1 cellular context compared by ENCODE assay signal in genomic region chr22:38177926-38178604, GRCh38.
TF ChIP-seq lines count a peak whose summit lies in the region.

No MANE protein-coding gene starts in this region.

TF ChIP-seq in HepG2, 621 proteins besides CTCF, POLR2A, EP300 and RAD21 (continued from another document and continues in another):
- TF ChIP-seq AKNA (CRISPR knock-in tag; IDR thresholded peaks at IDR 0.05; ENCODE audit: borderline replicate concordance) (no peak), ZNF629 (CRISPR knock-in tag; conservative IDR thresholded peaks at IDR 0.05) (no peak), ZNF136 (CRISPR knock-in tag; IDR thresholded peaks at IDR 0.05; ENCODE audit: low read depth) (0 out of 2 replicates have a peak, but pooled peaks have one; percentile 56), LRRFIP1 (CRISPR knock-in tag; conservative IDR thresholded peaks at IDR 0.05) (no peak), ZNF513 (CRISPR knock-in tag; conservative IDR thresholded peaks at IDR 0.05) (no peak), DRAP1 (CRISPR knock-in tag; IDR thresholded peaks at IDR 0.05) (peak; percentile 39; the same call in 1 of the 2 replicates), NPAS2 (CRISPR knock-in tag; IDR thresholded peaks at IDR 0.05; ENCODE audit: borderline replicate concordance) (no peak), SOX5 (CRISPR knock-in tag; IDR thresholded peaks at IDR 0.05; ENCODE audit: borderline replicate concordance) (peak; percentile 100), CREM (IDR thresholded peaks at IDR 0.05) (peak; percentile 62; the same call in 1 of the 2 replicates), CREM (CRISPR knock-in tag; IDR thresholded peaks at IDR 0.05) (no peak), GLI4 (CRISPR knock-in tag; IDR thresholded peaks at IDR 0.05; ENCODE audit: borderline replicate concordance) (no peak), ZNF224 (CRISPR knock-in tag; IDR thresholded peaks at IDR 0.05) (0 out of 2 replicates have a peak, but pooled peaks have one; percentile 26), ZMYM4 (CRISPR knock-in tag; IDR thresholded peaks at IDR 0.05) (peak; percentile 45; the same call in 1 of the 2 replicates), TFDP1 (CRISPR knock-in tag; IDR thresholded peaks at IDR 0.05; ENCODE audit: borderline replicate concordance) (no peak), ZNF766 (CRISPR knock-in tag; IDR thresholded peaks at IDR 0.05; ENCODE audit: borderline replicate concordance) (no peak), RFXANK (CRISPR knock-in tag; IDR thresholded peaks at IDR 0.05) (no peak), NBN (conservative IDR thresholded peaks at IDR 0.05) (no peak), ZNF512B (CRISPR knock-in tag; IDR thresholded peaks at IDR 0.05; ENCODE audit: borderline replicate concordance) (no peak), SRF (IDR thresholded peaks at IDR 0.05; ENCODE audit: low read depth, low read length) (no peak), MAFK (conservative IDR thresholded peaks at IDR 0.05 in 1 of 2, IDR thresholded peaks at IDR 0.05 in 1 of 2; ENCODE audit: low read length in 2 of 2) (no peak), ZNF451 (CRISPR knock-in tag; IDR thresholded peaks at IDR 0.05) (peak; percentile 39; the same call in 1 of the 2 replicates), ZNF557 (CRISPR knock-in tag; IDR thresholded peaks at IDR 0.05) (no peak), ZSCAN25 (CRISPR knock-in tag; IDR thresholded peaks at IDR 0.05) (peak; percentile 83), ZMYM2 (CRISPR knock-in tag; IDR thresholded peaks at IDR 0.05) (peak; percentile 97), ZNF430 (CRISPR knock-in tag; IDR thresholded peaks at IDR 0.05) (peak; percentile 69; the same call in 1 of the 2 replicates), ZNF710 (CRISPR knock-in tag; IDR thresholded peaks at IDR 0.05; ENCODE audit: borderline replicate concordance) (peak; percentile 80; the same call in 1 of the 2 replicates), ZBTB34 (CRISPR knock-in tag; IDR thresholded peaks at IDR 0.05) (peak; percentile 82), ZXDC (CRISPR knock-in tag; IDR thresholded peaks at IDR 0.05) (no peak), GATAD2A (CRISPR knock-in tag; IDR thresholded peaks at IDR 0.05) (peak; percentile 94), BCL6 (CRISPR knock-in tag; IDR thresholded peaks at IDR 0.05) (peak; percentile 65; the same call in 1 of the 2 replicates), KLF12 (CRISPR knock-in tag; IDR thresholded peaks at IDR 0.05; ENCODE audit: borderline replicate concordance) (no peak), ATF4 (CRISPR knock-in tag; IDR thresholded peaks at IDR 0.05) (peak in 1 of 2 experiments; percentile 56; a peak in 1 of 4 replicates), SIX1 (CRISPR knock-in tag; IDR thresholded peaks at IDR 0.05; ENCODE audit: borderline replicate concordance) (0 out of 2 replicates have a peak, but pooled peaks have one; percentile 34), MAF1 (CRISPR knock-in tag; IDR thresholded peaks at IDR 0.05; ENCODE audit: borderline replicate concordance) (no peak), ZNF558 (CRISPR knock-in tag; IDR thresholded peaks at IDR 0.05; ENCODE audit: borderline replicate concordance) (no peak), FOSL2 (CRISPR knock-in tag; IDR thresholded peaks at IDR 0.05) (peak; percentile 100), THAP11 (CRISPR knock-in tag; IDR thresholded peaks at IDR 0.05) (peak; percentile 70; the same call in 1 of the 2 replicates), SP2 (CRISPR knock-in tag; IDR thresholded peaks at IDR 0.05) (no peak), CREB1 (IDR thresholded peaks at IDR 0.05) (peak; percentile 39; the same call in 1 of the 2 replicates), CREB1 (CRISPR knock-in tag; IDR thresholded peaks at IDR 0.05) (peak; percentile 72; the same call in 1 of the 2 replicates)
